23 cellular contexts compared by ENCODE assay signal in genomic region chr12:108594323-108594903, GRCh38. TPM values are rescaled to one million over a fixed set of nuclear protein-coding genes. Genes with fewer than 3 reads are reported as not detected.
"Had no signal": no experiment of that assay in that cellular context is flagged by ENCODE, and none has a peak within 500 bp of the region (broad histone marks: within the 10 kb centered on the region; RNA-seq: fewer than 3 reads in every experiment).

No MANE protein-coding gene starts in this region.

- DNase-seq: activated B cell treated with CpG ODN at 0.5 μM for 24 hours; activated CD4-positive, alpha-beta T cell treated with anti-CD3 and anti-CD28 coated beads, Interleukin-2, amount 50 U/mL, for 1 hour; activated CD8-positive, alpha-beta T cell treated with anti-CD3 and anti-CD28 coated beads for 36 hours; activated gamma-delta T cell treated with Interleukin-2 at 50 U/mL for 16 hours; activated naive CD4-positive, alpha-beta T cell treated with anti-CD3 and anti-CD28 coated beads, Interleukin-2, amount 50 U/mL, for 16 hours; activated T-cell treated with anti-CD3 and anti-CD28 coated beads, Interleukin-2, amount 50 U/mL, for 4 hours; amygdala; caudate nucleus; islet precursor cell; left cardiac atrium; left ventricle myocardium superior; mammary epithelial cell; midbrain; naive thymus-derived CD4-positive, alpha-beta T cell; right cardiac atrium; stimulated activated naive CD8-positive, alpha-beta T cell treated with anti-CD3 and anti-CD28 coated beads, Interleukin-15, amount 100 ng/mL, for 72 hours; substantia nigra; T-helper 2 cell; upper lobe of left lung had no signal

- H3K4me1 Mint-ChIP-seq: activated B cell treated with CpG ODN at 0.5 μM for 24 hours; activated T-helper 17 cell treated with anti-CD3 and anti-CD28 coated beads, Interleukin-2, amount 50 U/mL, for 72 hours; endodermal cell; stimulated activated naive CD8-positive, alpha-beta T cell treated with anti-CD3 and anti-CD28 coated beads, Interleukin-15, amount 100 ng/mL, for 72 hours had no signal

- H3K36me3 Mint-ChIP-seq: naive thymus-derived CD4-positive, alpha-beta T cell had no signal

- H3K4me3 Mint-ChIP-seq: activated B cell treated with CpG ODN at 0.5 μM for 24 hours; activated CD8-positive, alpha-beta T cell treated with anti-CD3 and anti-CD28 coated beads for 36 hours; activated T-cell treated with anti-CD3 and anti-CD28 coated beads, Interleukin-2, amount 50 U/mL, for 4 hours; activated T-helper 17 cell treated with anti-CD3 and anti-CD28 coated beads, Interleukin-2, amount 50 U/mL, for 72 hours; endodermal cell; naive thymus-derived CD4-positive, alpha-beta T cell; neural crest cell; stimulated activated naive CD8-positive, alpha-beta T cell treated with anti-CD3 and anti-CD28 coated beads, Interleukin-15, amount 100 ng/mL, for 72 hours had no signal

- H3K9me3 Mint-ChIP-seq: activated B cell treated with CpG ODN at 0.5 μM for 24 hours; activated CD8-positive, alpha-beta T cell treated with anti-CD3 and anti-CD28 coated beads for 36 hours; activated T-cell treated with anti-CD3 and anti-CD28 coated beads, Interleukin-2, amount 50 U/mL, for 4 hours; activated T-helper 17 cell treated with anti-CD3 and anti-CD28 coated beads, Interleukin-2, amount 50 U/mL, for 72 hours; endodermal cell; naive thymus-derived CD4-positive, alpha-beta T cell; neural crest cell; stimulated activated naive CD8-positive, alpha-beta T cell treated with anti-CD3 and anti-CD28 coated beads, Interleukin-15, amount 100 ng/mL, for 72 hours had no signal

- H3K27ac Mint-ChIP-seq: activated B cell treated with CpG ODN at 0.5 μM for 24 hours; activated CD8-positive, alpha-beta T cell treated with anti-CD3 and anti-CD28 coated beads for 36 hours; activated T-helper 17 cell treated with anti-CD3 and anti-CD28 coated beads, Interleukin-2, amount 50 U/mL, for 72 hours; endodermal cell; stimulated activated naive CD8-positive, alpha-beta T cell treated with anti-CD3 and anti-CD28 coated beads, Interleukin-15, amount 100 ng/mL, for 72 hours had no signal

- H3K27me3 Mint-ChIP-seq: activated CD8-positive, alpha-beta T cell treated with anti-CD3 and anti-CD28 coated beads for 36 hours; activated T-helper 17 cell treated with anti-CD3 and anti-CD28 coated beads, Interleukin-2, amount 50 U/mL, for 72 hours; naive thymus-derived CD4-positive, alpha-beta T cell; stimulated activated naive CD8-positive, alpha-beta T cell treated with anti-CD3 and anti-CD28 coated beads, Interleukin-15, amount 100 ng/mL, for 72 hours had no signal

- H3K4me1 ChIP-seq: upper lobe of left lung had no signal

- H3K4me3 ChIP-seq: upper lobe of left lung had no signal

- ATAC-seq: activated CD8-positive, alpha-beta T cell treated with anti-CD3 and anti-CD28 coated beads for 36 hours; activated T-cell treated with anti-CD3 and anti-CD28 coated beads, Interleukin-2, amount 50 U/mL, for 4 hours; activated T-helper 17 cell treated with anti-CD3 and anti-CD28 coated beads, Interleukin-2, amount 50 U/mL, for 72 hours; esophagus mucosa; left cardiac atrium; left ventricle myocardium superior; naive thymus-derived CD4-positive, alpha-beta T cell; right cardiac atrium; stimulated activated naive CD8-positive, alpha-beta T cell treated with anti-CD3 and anti-CD28 coated beads, Interleukin-15, amount 100 ng/mL, for 72 hours had no signal

- H3K27me3 ChIP-seq: upper lobe of left lung had no signal

- H3K36me3 ChIP-seq: upper lobe of left lung had no signal

- H3K9me3 ChIP-seq: upper lobe of left lung had no signal

RNA-seq across cellular contexts. Expression of gene TMEM119, which starts 3.5 kb away (rescaled TPM):
- total RNA-seq: activated B cell treated with CpG ODN at 0.5 μM for 24 hours; activated CD8-positive, alpha-beta T cell treated with anti-CD3 and anti-CD28 coated beads for 36 hours had no signal
- polyA plus RNA-seq: mammary epithelial cell had no signal
